21 cellular contexts compared by ENCODE assay signal in the genomic region with DNA sequence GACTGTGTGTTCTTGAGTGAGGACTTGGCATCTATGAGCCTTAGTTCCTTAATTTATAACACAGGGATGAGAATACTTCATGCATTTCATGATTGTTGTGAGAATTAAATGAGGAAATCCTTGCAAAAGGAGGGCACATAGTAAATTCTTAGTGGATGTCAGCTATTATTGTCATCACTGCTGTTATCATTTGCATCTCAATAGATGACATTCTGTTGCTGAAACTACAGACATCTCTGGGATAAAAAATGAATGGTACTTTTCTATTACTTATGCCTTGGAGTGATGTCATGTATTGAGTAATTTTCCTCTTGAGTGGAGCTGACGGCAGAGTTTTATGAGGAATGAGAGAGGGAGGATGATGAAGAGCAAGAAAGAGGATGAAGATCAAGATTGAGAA.
"Had no signal": no experiment of that assay in that cellular context is flagged by ENCODE, and none has a peak within 500 bp of the region (broad histone marks: within the 10 kb centered on the region; RNA-seq: fewer than 3 reads in every experiment).

No MANE protein-coding gene starts in this region.

- H3K36me3 ChIP-seq: cardiac muscle cell, lower lobe of right lung, sigmoid colon, spleen, upper lobe of left lung had no signal

- H3K9me3 Mint-ChIP-seq: activated naive CD8-positive, alpha-beta T cell treated with anti-CD3 and anti-CD28 coated beads, Interleukin-2, amount 10 ng/mL, durations not matched to agents 7 days and 5 days had no signal

- H3K9me3 ChIP-seq: body of pancreas, lower lobe of right lung, mucosa of descending colon, sigmoid colon, upper lobe of left lung had no signal

- H3K27ac Mint-ChIP-seq: activated naive CD8-positive, alpha-beta T cell treated with anti-CD3 and anti-CD28 coated beads, Interleukin-2, amount 10 ng/mL, durations not matched to agents 7 days and 5 days; immature natural killer cell; T-helper 1 cell treated with Interleukin-12 subunit alpha and Interleukin-12 subunit beta and Interleukin-4 antibody, amounts not matched to agents 30 μg/mL and 1 μg/mL, for 36 hours; WTC11 had no signal

- DNase-seq: activated naive CD4-positive, alpha-beta T cell treated with Interleukin-2 at 50 U/mL for 16 hours; activated naive CD8-positive, alpha-beta T cell treated with anti-CD3 and anti-CD28 coated beads, Interleukin-2, amount 10 ng/mL, durations not matched to agents 7 days and 5 days; activated T-cell treated with anti-CD3 and anti-CD28 coated beads, Interleukin-2, amount 50 U/mL, for 48 hours; anterior cingulate cortex; body of pancreas; cortex of kidney; foreskin keratinocyte; immature natural killer cell; lower lobe of right lung; mucosa of descending colon; posterior cingulate gyrus; sigmoid colon; spleen; stimulated activated CD4-positive, alpha-beta T cell treated with anti-CD3 and anti-CD28 coated beads, Interleukin-4, amount 100 ng/mL, for 1 hour; stimulated activated naive CD4-positive, alpha-beta T cell treated with Interleukin-2 at 50 U/mL for 16 hours; T1000; upper lobe of left lung had no signal

- H3K36me3 Mint-ChIP-seq: activated naive CD8-positive, alpha-beta T cell treated with anti-CD3 and anti-CD28 coated beads, Interleukin-2, amount 10 ng/mL, durations not matched to agents 7 days and 5 days; immature natural killer cell had no signal

- H3K27ac ChIP-seq: body of pancreas, cardiac muscle cell, foreskin keratinocyte, lower lobe of right lung, sigmoid colon, spleen, upper lobe of left lung had no signal

- H3K27me3 Mint-ChIP-seq: activated naive CD8-positive, alpha-beta T cell treated with anti-CD3 and anti-CD28 coated beads, Interleukin-2, amount 10 ng/mL, durations not matched to agents 7 days and 5 days had no signal

- H3K27me3 ChIP-seq: body of pancreas, cardiac muscle cell, foreskin keratinocyte, sigmoid colon, spleen, upper lobe of left lung had no signal

- H3K4me3 Mint-ChIP-seq: activated naive CD8-positive, alpha-beta T cell treated with anti-CD3 and anti-CD28 coated beads, Interleukin-2, amount 10 ng/mL, durations not matched to agents 7 days and 5 days; immature natural killer cell; neural crest cell; T-helper 1 cell treated with Interleukin-12 subunit alpha and Interleukin-12 subunit beta and Interleukin-4 antibody, amounts not matched to agents 30 μg/mL and 1 μg/mL, for 36 hours; WTC11 had no signal

- H3K4me3 ChIP-seq: body of pancreas, cardiac muscle cell, lower lobe of right lung, mucosa of descending colon, sigmoid colon, spleen, upper lobe of left lung had no signal

- H3K4me1 ChIP-seq: body of pancreas, foreskin keratinocyte, lower lobe of right lung, spleen, upper lobe of left lung had no signal

- H3K4me1 Mint-ChIP-seq: activated naive CD8-positive, alpha-beta T cell treated with anti-CD3 and anti-CD28 coated beads, Interleukin-2, amount 10 ng/mL, durations not matched to agents 7 days and 5 days; immature natural killer cell had no signal
